ENCODE assay signal across 8 cellular contexts in the genomic region with DNA sequence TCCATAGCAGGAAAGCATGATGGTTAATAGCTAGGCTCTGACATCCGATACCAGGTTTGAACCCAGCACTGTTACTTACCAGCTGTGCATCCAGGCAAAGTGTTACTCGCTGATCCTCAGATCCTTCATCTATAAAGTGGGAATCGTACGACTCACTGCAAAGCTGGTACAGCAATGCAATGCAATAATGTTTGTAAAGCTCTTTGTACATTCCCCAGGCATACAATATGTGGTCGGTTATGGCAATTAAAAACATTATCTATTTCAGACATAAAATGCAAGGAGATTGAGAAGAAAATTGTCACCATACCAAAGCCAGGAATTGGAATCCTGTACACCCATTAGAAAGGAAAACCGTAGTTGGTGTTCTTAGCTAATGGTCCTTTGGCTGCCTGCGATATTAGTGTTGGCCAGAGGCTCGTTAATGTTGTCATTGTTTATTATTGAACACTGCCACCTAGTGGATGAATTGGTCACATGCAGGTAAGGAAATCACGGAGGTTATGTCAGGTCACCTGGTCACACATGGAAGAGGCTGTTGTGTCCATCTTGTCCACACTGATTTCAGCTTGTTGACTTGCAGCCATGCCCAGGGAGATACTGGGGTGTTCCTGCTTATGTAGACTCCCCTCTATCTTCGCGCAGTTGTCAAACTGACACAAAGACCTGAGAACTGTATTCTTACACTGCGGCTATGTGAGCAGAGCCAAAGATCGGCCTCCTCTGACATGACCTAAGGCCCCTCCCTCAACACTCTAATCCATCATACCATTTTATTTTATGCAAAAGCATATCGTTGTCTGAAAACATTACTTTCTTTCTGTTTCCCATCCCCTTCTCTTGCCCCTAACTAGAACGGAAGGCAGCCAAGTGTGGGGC.
DNase-seq lines count a peak whose midpoint lies in the region; ATAC-seq and TF ChIP-seq lines count a peak whose summit lies in the region.

No MANE protein-coding gene starts in this region.

- no peak overlapping the region for H3K18ac ChIP-seq in mesendoderm (ENCODE audit: low read length)

- ATAC-seq in GM19463 (IDR thresholded peaks at IDR 0.05; ENCODE audit: unreplicated experiment) (peak; percentile 95), HG03460 (IDR thresholded peaks at IDR 0.05; ENCODE audit: unreplicated experiment) (peak; percentile 90)
- peak; percentile 90 to 96 for ATAC-seq in stimulated activated naive B cell treated with anti-CD40 and anti-IgM and Interleukin-4, amounts not matched to agents 10 μg/mL and 1 μg/mL and 100 μg/mL, for 72 hours (replicated peaks)

- TF ChIP-seq CTCF in Calu3 (IDR thresholded peaks at IDR 0.05; ENCODE audit: unreplicated experiment) = peak; percentile 78

- no peak overlapping the region for H3K4me3 Mint-ChIP-seq in Calu3 (ENCODE audit: low read depth, unreplicated experiment)
- no peak overlapping the region for H3K4me3 Mint-ChIP-seq in activated CD4-positive, alpha-beta T cell treated with anti-CD3 and anti-CD28 coated beads, Interleukin-2, amount 10 ng/mL, durations not matched to agents 24 days and 14 days
- no peak overlapping the region for H3K4me3 Mint-ChIP-seq in stimulated activated naive B cell treated with anti-CD40 and anti-IgM and Interleukin-4, amounts not matched to agents 10 μg/mL and 1 μg/mL and 100 μg/mL, for 72 hours

- H3K4me2 ChIP-seq in mesendoderm (ENCODE audit: low read length) = no peak overlapping the region

- H2BK15ac ChIP-seq in mesendoderm (replicated peaks; ENCODE audit: low read depth) = no peak overlapping the region

- H3K36me3 ChIP-seq in effector memory CD4-positive, alpha-beta T cell (ENCODE audit: control insufficient read depth, insufficient read depth, low read length) = no peaks in the 10 kb centered on the region
- no peaks in the 10 kb centered on the region for H3K36me3 ChIP-seq in mesendoderm (ENCODE audit: control insufficient read depth, insufficient read depth, low read length)

- H3K27me3 ChIP-seq in effector memory CD4-positive, alpha-beta T cell (replicated peaks; ENCODE audit: control insufficient read depth, insufficient read depth, low read length, poor library complexity, severe bottlenecking) = no peaks in the 10 kb centered on the region
- no peaks in the 10 kb centered on the region for H3K27me3 ChIP-seq in mesendoderm (ENCODE audit: insufficient read depth, low read length, poor library complexity)

- H3K9me3 Mint-ChIP-seq in Calu3 (ENCODE audit: low read depth, unreplicated experiment) = no peaks in the 10 kb centered on the region
- H3K9me3 Mint-ChIP-seq in activated CD4-positive, alpha-beta T cell treated with anti-CD3 and anti-CD28 coated beads, Interleukin-2, amount 10 ng/mL, durations not matched to agents 24 days and 14 days = no peaks in the 10 kb centered on the region
- no peaks in the 10 kb centered on the region for H3K9me3 Mint-ChIP-seq in stimulated activated naive B cell treated with anti-CD40 and anti-IgM and Interleukin-4, amounts not matched to agents 10 μg/mL and 1 μg/mL and 100 μg/mL, for 72 hours

- DNase-seq in Calu3 (peak; percentile 71), NCI-H460 (ENCODE audit: extremely low read depth, low read depth) (peak; percentile 82), mesendoderm (peak; percentile 84)
- DNase-seq in activated CD4-positive, alpha-beta T cell treated with anti-CD3 and anti-CD28 coated beads, Interleukin-2, amount 10 ng/mL, durations not matched to agents 24 days and 14 days = peak; percentile 86
- peak in 2 of 3 donors; percentile 5 to 43 for DNase-seq in effector memory CD4-positive, alpha-beta T cell
- peak; percentile 50 for DNase-seq in stimulated activated naive B cell treated with anti-CD40 and anti-IgM and Interleukin-4, amounts not matched to agents 10 μg/mL and 1 μg/mL and 100 μg/mL, for 72 hours

- intact Hi-C loops in Calu3 (cut with micrococcal nuclease; ENCODE audit: unreplicated experiment) = loop anchor here (1.0 to 10.0 kb wide), 6 partner anchors 147 to 433 kb away; no protein-coding TSS in a partner anchor
- intact Hi-C loops in activated CD4-positive, alpha-beta T cell treated with anti-CD3 and anti-CD28 coated beads, Interleukin-2, amount 10 ng/mL, durations not matched to agents 24 days and 14 days (cut with micrococcal nuclease) = loop anchor here (1.0 to 10.0 kb wide), 3 partner anchors 219 to 433 kb away; no protein-coding TSS in a partner anchor

- H3K4me1 Mint-ChIP-seq in Calu3 (ENCODE audit: low read depth, unreplicated experiment) = peaks cover 9% of the 10 kb centered on the region
- H3K4me1 Mint-ChIP-seq in activated CD4-positive, alpha-beta T cell treated with anti-CD3 and anti-CD28 coated beads, Interleukin-2, amount 10 ng/mL, durations not matched to agents 24 days and 14 days = no peaks in the 10 kb centered on the region
- no peaks in the 10 kb centered on the region for H3K4me1 Mint-ChIP-seq in stimulated activated naive B cell treated with anti-CD40 and anti-IgM and Interleukin-4, amounts not matched to agents 10 μg/mL and 1 μg/mL and 100 μg/mL, for 72 hours

- H3K36me3 Mint-ChIP-seq in Calu3 (ENCODE audit: insufficient read depth, unreplicated experiment) = no peaks in the 10 kb centered on the region
- no peaks in the 10 kb centered on the region for H3K36me3 Mint-ChIP-seq in activated CD4-positive, alpha-beta T cell treated with anti-CD3 and anti-CD28 coated beads, Interleukin-2, amount 10 ng/mL, durations not matched to agents 24 days and 14 days (ENCODE audit: low read depth)
- no peaks in the 10 kb centered on the region for H3K36me3 Mint-ChIP-seq in stimulated activated naive B cell treated with anti-CD40 and anti-IgM and Interleukin-4, amounts not matched to agents 10 μg/mL and 1 μg/mL and 100 μg/mL, for 72 hours

- no peak overlapping the region for H3K4ac ChIP-seq in mesendoderm (ENCODE audit: low read depth, low read length)

- H3K27me3 Mint-ChIP-seq in Calu3 (ENCODE audit: unreplicated experiment) = no peaks in the 10 kb centered on the region
- H3K27me3 Mint-ChIP-seq in activated CD4-positive, alpha-beta T cell treated with anti-CD3 and anti-CD28 coated beads, Interleukin-2, amount 10 ng/mL, durations not matched to agents 24 days and 14 days = no peaks in the 10 kb centered on the region
- no peaks in the 10 kb centered on the region for H3K27me3 Mint-ChIP-seq in stimulated activated naive B cell treated with anti-CD40 and anti-IgM and Interleukin-4, amounts not matched to agents 10 μg/mL and 1 μg/mL and 100 μg/mL, for 72 hours

- no peak overlapping the region for H3K27ac Mint-ChIP-seq in Calu3 (ENCODE audit: unreplicated experiment)
- H3K27ac Mint-ChIP-seq in activated CD4-positive, alpha-beta T cell treated with anti-CD3 and anti-CD28 coated beads, Interleukin-2, amount 10 ng/mL, durations not matched to agents 24 days and 14 days = no peak overlapping the region
- no peak overlapping the region for H3K27ac Mint-ChIP-seq in stimulated activated naive B cell treated with anti-CD40 and anti-IgM and Interleukin-4, amounts not matched to agents 10 μg/mL and 1 μg/mL and 100 μg/mL, for 72 hours

- H4K8ac ChIP-seq in mesendoderm (ENCODE audit: low read depth, low read length) = no peak overlapping the region

- no peak overlapping the region for H2BK120ac ChIP-seq in mesendoderm (ENCODE audit: low read depth, low read length)

- H3K56ac ChIP-seq in mesendoderm (ENCODE audit: low read length) = no peak overlapping the region

- no peak overlapping the region for H3K27ac ChIP-seq in effector memory CD4-positive, alpha-beta T cell (ENCODE audit: insufficient read depth, low read length, poor library complexity, severe bottlenecking)
- H3K27ac ChIP-seq in mesendoderm (ENCODE audit: low read depth, low read length) = no peak overlapping the region

- H4K5ac ChIP-seq in mesendoderm (ENCODE audit: low read length) = no peak overlapping the region

- CTCF ChIA-PET in Calu3 (lab: Charles Lee) = interaction anchor here (0.6 to 2.9 kb wide), 15 partner anchors 33 to 432 kb away, joined by 3 to 36 read pairs (median 4); no protein-coding TSS in a partner anchor

- BruUV-seq in Calu3 (replicated peaks; lab: Mats Ljungman, UMichigan) = no TSS peak

- no peak overlapping the region for H2BK5ac ChIP-seq in mesendoderm (ENCODE audit: low read length)

- H3K4me3 ChIP-seq in effector memory CD4-positive, alpha-beta T cell (ENCODE audit: insufficient read depth, low read depth, low read length, poor library complexity, severe bottlenecking) = no peak overlapping the region
- no peak overlapping the region for H3K4me3 ChIP-seq in mesendoderm (ENCODE audit: low read length)

- H3K4me1 ChIP-seq in effector memory CD4-positive, alpha-beta T cell (ENCODE audit: control insufficient read depth, insufficient read depth, low read length, poor library complexity, severe bottlenecking) = no peaks in the 10 kb centered on the region
- H3K4me1 ChIP-seq in mesendoderm (ENCODE audit: control insufficient read depth, low read depth, low read length) = no peaks in the 10 kb centered on the region

- no CpG with 5 or more reads among the region's 15 CpGs for WGBS in mesendoderm (ENCODE audit: extremely low coverage, insufficient coverage, low lambda C conversion rate)

- no peaks in the 10 kb centered on the region for H3K79me1 ChIP-seq in mesendoderm (ENCODE audit: low read length)

- H3K9me3 ChIP-seq in effector memory CD4-positive, alpha-beta T cell (ENCODE audit: control insufficient read depth, low read length) = no peaks in the 10 kb centered on the region

- no peak overlapping the region for H2AK5ac ChIP-seq in mesendoderm (ENCODE audit: low read length)

- H3K79me2 ChIP-seq in mesendoderm (ENCODE audit: control insufficient read depth, insufficient read depth, low read length) = no peaks in the 10 kb centered on the region

- no peak overlapping the region for H3K23ac ChIP-seq in mesendoderm (ENCODE audit: low read length)

- no peak overlapping the region for H3K9ac ChIP-seq in mesendoderm (ENCODE audit: low read length)

Comparison
In these comparisons a context has a peak if more than half of its experiments do, and no peak if none do; other contexts are left out.
1. DNase-seq: peak in every context shown above with its lines; median percentile 86 in activated CD4-positive, alpha-beta T cell treated with anti-CD3 and anti-CD28 coated beads, Interleukin-2, amount 10 ng/mL, durations not matched to agents 24 days and 14 days; 84 in mesendoderm; 82 in NCI-H460; 71 in Calu3; 50 in stimulated activated naive B cell treated with anti-CD40 and anti-IgM and Interleukin-4, amounts not matched to agents 10 μg/mL and 1 μg/mL and 100 μg/mL, for 72 hours; 24 in effector memory CD4-positive, alpha-beta T cell.